8 cellular contexts compared by ENCODE assay signal in genomic region chr10:103659674-103660363, GRCh38.
DNase-seq lines count a peak whose midpoint lies in the region; ATAC-seq and TF ChIP-seq lines count a peak whose summit lies in the region.

No MANE protein-coding gene starts in this region.

- CTCF ChIA-PET in activated B cell treated with CpG ODN at 0.5 μM for 24 hours (lab: Charles Lee): interaction anchor here (1.5 to 3.2 kb wide), 2 partner anchors 26 kb away, joined by 8 to 15 read pairs; no protein-coding TSS in a partner anchor

- no peaks in the 10 kb centered on the region for H3K9me3 Mint-ChIP-seq in activated B cell treated with CpG ODN at 0.5 μM for 24 hours

- H3K4me3 Mint-ChIP-seq in activated B cell treated with CpG ODN at 0.5 μM for 24 hours: peak overlapping the region; percentile 83

- POLR2A ChIA-PET in activated B cell treated with CpG ODN at 0.5 μM for 24 hours (lab: Charles Lee): interaction anchor here (1.4 kb wide), 1 partner anchor 20 kb away, joined by 5 read pairs; no protein-coding TSS in a partner anchor

- H3K36me3 Mint-ChIP-seq in activated B cell treated with CpG ODN at 0.5 μM for 24 hours (ENCODE audit: low read depth): peaks cover 25% of the 10 kb centered on the region

- ATAC-seq in GM19372 (IDR thresholded peaks at IDR 0.05; ENCODE audit: low read depth, unreplicated experiment) (peak; percentile 53), HG03571 (IDR thresholded peaks at IDR 0.05; ENCODE audit: unreplicated experiment) (peak; percentile 80), activated B cell treated with CpG ODN at 0.5 μM for 24 hours (ENCODE audit: low read depth) (peak; percentile 76)

- no peaks in the 10 kb centered on the region for H3K27me3 Mint-ChIP-seq in activated B cell treated with CpG ODN at 0.5 μM for 24 hours

- H3K27ac ChIP-seq in layer of hippocampus (ENCODE audit: low read depth, low read length): peak overlapping the region; percentile 82

- H3K27me3 ChIP-seq in layer of hippocampus (ENCODE audit: control insufficient read depth, insufficient read depth, low read length): no peaks in the 10 kb centered on the region

- peak overlapping the region; percentile 56 for H3K27ac Mint-ChIP-seq in activated B cell treated with CpG ODN at 0.5 μM for 24 hours

- intact Hi-C loops in activated B cell treated with CpG ODN at 0.5 μM for 24 hours (cut with micrococcal nuclease): loop anchor here (1.0 kb wide), 2 partner anchors 18 to 26 kb away; no protein-coding TSS in a partner anchor

- TF ChIP-seq CTCF in activated B cell treated with CpG ODN at 0.5 μM for 24 hours (IDR thresholded peaks at IDR 0.05): no peak

- peaks cover 18% of the 10 kb centered on the region for H3K4me1 Mint-ChIP-seq in activated B cell treated with CpG ODN at 0.5 μM for 24 hours

- DNase-seq in COLO668 (lab: John Stamatoyannopoulos, UW; ENCODE audit: unreplicated experiment) (peak; percentile 66), activated B cell treated with CpG ODN at 0.5 μM for 24 hours (peak; percentile 24), NCI-H526 treated with DMSO at 0.1 percent for 48 hours (lab: John Stamatoyannopoulos, UW) (no peak)
- DNase-seq in central memory CD4-positive, alpha-beta T cell: peak; percentile 55
- peak; percentile 40 to 45 for DNase-seq in stimulated activated CD4-positive, alpha-beta T cell treated with anti-CD3 and anti-CD28 coated beads, Interleukin-2, amount 100 ng/mL, for 48 hours
